Comparison of ENCODE assay signal across 35 cellular contexts in genomic region chr10:15384154-15384553, GRCh38. TPM values are rescaled to one million over a fixed set of nuclear protein-coding genes. Genes with fewer than 3 reads are reported as not detected.
DNase-seq lines count a peak whose midpoint lies in the region; ATAC-seq, FAIRE-seq and TF ChIP-seq lines count a peak whose summit lies in the region.
"Had no signal": no experiment of that assay in that cellular context is flagged by ENCODE, and none has a peak within 500 bp of the region (broad histone marks: within the 10 kb centered on the region; RNA-seq: fewer than 3 reads in every experiment).

No MANE protein-coding gene starts in this region.

- H3K36me3 ChIP-seq in PC-3 (ENCODE audit: low read depth, low read length): no peaks in the 10 kb centered on the region
- no peaks in the 10 kb centered on the region for H3K36me3 ChIP-seq in psoas muscle (ENCODE audit: insufficient read depth in 1 of 2, low read depth in 1 of 2)
- no peaks in the 10 kb centered on the region for H3K36me3 ChIP-seq in osteoblast (ENCODE audit: insufficient read depth, low read length)
- H3K36me3 ChIP-seq: adrenal gland, HAP-1, neutrophil, prostate gland, sigmoid colon, thoracic aorta, uterus had no signal

- intact Hi-C loops in PC-3 (cut with micrococcal nuclease): no loop called here
- intact Hi-C loops in psoas muscle (cut with DNase I): no loop called here

- no peaks in the 10 kb centered on the region for H3K36me3 Mint-ChIP-seq in H9 (ENCODE audit: insufficient read depth in 1 of 3, low read depth in 3 of 3)
- H3K36me3 Mint-ChIP-seq: activated naive CD4-positive, alpha-beta T cell treated with anti-CD3 and anti-CD28 coated beads, Interleukin-2, amount 10 ng/mL, durations not matched to agents 7 days and 5 days; CD4-positive, alpha-beta memory T cell; mesothelial cell of epicardium had no signal

- no peak overlapping the region for H3T11ph ChIP-seq in H9 (ENCODE audit: low read length)

- H3K23ac ChIP-seq in H9 (ENCODE audit: insufficient read length, low read depth, low read length): no peak overlapping the region

- H3K9me2 ChIP-seq in PC-3 (replicated peaks; ENCODE audit: low read length): no peaks in the 10 kb centered on the region

- H2BK120ac ChIP-seq in H9 (ENCODE audit: low read depth, low read length, poor library complexity, severe bottlenecking): peak overlapping the region; percentile 52

- H3K4me2 ChIP-seq in A549: no peak overlapping the region
- no peak overlapping the region for H3K4me2 ChIP-seq in H9 (ENCODE audit: insufficient read depth, insufficient read length, low read length)
- H3K4me2 ChIP-seq in PC-3 (ENCODE audit: low read length): no peak overlapping the region
- no peak overlapping the region for H3K4me2 ChIP-seq in osteoblast (ENCODE audit: insufficient read depth, low read length)

- no peak for TF ChIP-seq EP300 in A549 (IDR thresholded peaks at IDR 0.05)

- H3K27me3 ChIP-seq in H9 (ENCODE audit: insufficient read depth, low read length) (no peaks in the 10 kb centered on the region), PC-3 (ENCODE audit: low read length) (no peaks in the 10 kb centered on the region), psoas muscle (ENCODE audit: insufficient read depth in 3 of 3, low read length in 2 of 3) (peaks cover 0 to 14% (median 2%) of the 10 kb centered on the region in 3 donors), osteoblast (ENCODE audit: insufficient read depth, low read length) (peaks cover 25% of the 10 kb centered on the region)
- H3K27me3 ChIP-seq: adrenal gland, sigmoid colon, uterus had no signal

- no peaks in the 10 kb centered on the region for H3F3A ChIP-seq in PC-3 (ENCODE audit: low read length, unreplicated experiment)

- no TSS peak for BruUV-seq in PC-3 (replicated peaks; lab: Mats Ljungman, UMichigan)

- H2BK15ac ChIP-seq in H9 (ENCODE audit: low read depth, low read length): no peak overlapping the region

- H3K9ac ChIP-seq in H9 (ENCODE audit: extremely low read depth, insufficient read length, low read length) (no peak overlapping the region), PC-3 (ENCODE audit: low read length) (no peak overlapping the region)

- no peak overlapping the region for H2BK20ac ChIP-seq in H9 (ENCODE audit: low read depth, low read length, poor library complexity, severe bottlenecking)

- no peak for TF ChIP-seq POLR2A in A549 (IDR thresholded peaks at IDR 0.05; ENCODE audit: low read length)

- TF ChIP-seq RAD21 in A549 (conservative IDR thresholded peaks at IDR 0.05 in 1 of 2, IDR thresholded peaks at IDR 0.05 in 1 of 2): no peak

- H3K4me3 Mint-ChIP-seq in H9: no peak overlapping the region
- H3K4me3 Mint-ChIP-seq: activated CD4-positive, alpha-beta memory T cell treated with anti-CD3 and anti-CD28 coated beads, Interleukin-2, amount 10 ng/mL, durations not matched to agents 7 days and 5 days; activated naive CD4-positive, alpha-beta T cell treated with anti-CD3 and anti-CD28 coated beads, Interleukin-2, amount 10 ng/mL, durations not matched to agents 7 days and 5 days; activated T-helper 1 cell treated with anti-CD3 and anti-CD28 coated beads, Interleukin-12 subunit alpha, Interleukin-12 subunit beta, Interleukin-2, Interleukin-4 antibody, amounts not matched to agents 30 ng/mL and 10 ng/mL and 1 ng/mL, durations not matched to agents 14 hours and 24 hours and 36 hours; CD4-positive, alpha-beta memory T cell; mesothelial cell of epicardium; naive thymus-derived CD4-positive, alpha-beta T cell; stimulated activated naive CD8-positive, alpha-beta T cell treated with anti-CD3 and anti-CD28 coated beads, Interleukin-15, amount 100 ng/mL, for 72 hours had no signal

- no peak overlapping the region for H4K5ac ChIP-seq in H9 (ENCODE audit: insufficient read length, low read depth, low read length)

- H2AK5ac ChIP-seq in H9 (ENCODE audit: insufficient read length, low read length): no peak overlapping the region

- no peak overlapping the region for H2BK5ac ChIP-seq in H9 (ENCODE audit: insufficient read length, low read length)

- no peak overlapping the region for H4K91ac ChIP-seq in H9 (ENCODE audit: insufficient read length, low read depth, low read length)

- DNase-seq in A549 (ENCODE audit: low read depth in 1 of 2, low spot score in 1 of 2) (no peak), H9 (no peak), PC-3 (peak; percentile 2), fibroblast of mammary gland (ENCODE audit: low read depth) (peak; percentile 11), germinal center (ENCODE audit: low spot score) (no peak), psoas muscle (no peak), osteoblast (ENCODE audit: insufficient read length, low spot score, missing footprints) (no peak), NCI-H345 treated with DMSO at 0.1 percent for 48 hours (lab: John Stamatoyannopoulos, UW; ENCODE audit: unreplicated experiment) (no peak)
- DNase-seq: activated CD4-positive, alpha-beta memory T cell treated with anti-CD3 and anti-CD28 coated beads, Interleukin-2, amount 10 ng/mL, durations not matched to agents 7 days and 5 days; activated CD8-positive, alpha-beta memory T cell treated with anti-CD3 and anti-CD28 coated beads, Interleukin-2, amount 50 U/mL, for 4 hours; activated naive CD4-positive, alpha-beta T cell treated with anti-CD3 and anti-CD28 coated beads, Interleukin-2, amount 10 ng/mL, durations not matched to agents 7 days and 5 days; adrenal gland; AML-193; CD4-positive, alpha-beta memory T cell; DMS 273 treated with DMSO at 0.1 percent for 48 hours; EL; left ventricle myocardium superior; naive thymus-derived CD4-positive, alpha-beta T cell; NCI-H1105; NCI-H187; NCI-H526 treated with DMSO at 0.1 percent for 48 hours; SHP77 treated with DMSO at 0.1 percent for 48 hours; sigmoid colon; stimulated activated CD4-positive, alpha-beta T cell treated with anti-CD3 and anti-CD28 coated beads, Interleukin-12 subunit alpha, Interleukin-12 subunit beta, amount 100 ng/mL, for 4 hours; stimulated activated CD4-positive, alpha-beta T cell treated with anti-CD3 and anti-CD28 coated beads, Interleukin-2, amount 100 ng/mL, for 48 hours; stimulated activated naive CD8-positive, alpha-beta T cell treated with anti-CD3 and anti-CD28 coated beads, Interleukin-15, amount 100 ng/mL, for 72 hours; uterus had no signal

- H3K23me2 ChIP-seq in H9 (ENCODE audit: insufficient read length, low read depth, low read length, poor library complexity, severe bottlenecking): no peaks in the 10 kb centered on the region

- FAIRE-seq in A549 (lab: Jason Lieb, UNC): no peak
- FAIRE-seq: islet of Langerhans had no signal

- H3K79me1 ChIP-seq in H9 (ENCODE audit: insufficient read depth, low read depth, low read length, poor library complexity, severe bottlenecking): no peaks in the 10 kb centered on the region

- CTCF ChIA-PET in A549 (lab: Yijun Ruan, JAX): interaction anchor here (1.1 kb wide), 1 partner anchor 12 kb away, joined by 3 read pairs; no protein-coding TSS in a partner anchor
- CTCF ChIA-PET in PC-3 (lab: Charles Lee): no interaction called here

- no peaks in the 10 kb centered on the region for H3K9me3 ChIP-seq in A549
- no peaks in the 10 kb centered on the region for H3K9me3 ChIP-seq in H9 (ENCODE audit: control insufficient read depth, low read depth, low read length)
- H3K9me3 ChIP-seq in PC-3 (ENCODE audit: low read length): no peaks in the 10 kb centered on the region
- no peaks in the 10 kb centered on the region for H3K9me3 ChIP-seq in psoas muscle
- H3K9me3 ChIP-seq in osteoblast (ENCODE audit: low read depth, low read length): no peaks in the 10 kb centered on the region
- H3K9me3 ChIP-seq: adrenal gland, HAP-1, neutrophil, prostate gland, sigmoid colon, thoracic aorta, uterus had no signal

- 44% methylated on average over 2 of the region's 2 CpGs for WGBS in A549 (ENCODE audit: missing lambda C conversion rate)
- WGBS in H9 (ENCODE audit: extremely low coverage, insufficient read length, low lambda C conversion rate): no CpG with 5 or more reads among the region's 2 CpGs
- WGBS in psoas muscle, 3 donors: 91 to 97% (median 93%) methylated on average over 2 of the region's 2 CpGs

- H3K4me1 ChIP-seq in A549 (peaks cover 6% of the 10 kb centered on the region; the same call in 2 of the 3 replicates), H9 (ENCODE audit: insufficient read depth, low read length) (no peaks in the 10 kb centered on the region), PC-3 (ENCODE audit: insufficient read depth, low read length) (no peaks in the 10 kb centered on the region), psoas muscle (no peaks in the 10 kb centered on the region), osteoblast (ENCODE audit: insufficient read depth, low read length) (no peaks in the 10 kb centered on the region)
- H3K4me1 ChIP-seq: adrenal gland, HAP-1, prostate gland, sigmoid colon, uterus had no signal

- POLR2A ChIA-PET in A549 (lab: Yijun Ruan, JAX) (no interaction called here), PC-3 (lab: Charles Lee; ENCODE audit: unreplicated experiment) (no interaction called here)

- H3K56ac ChIP-seq in H9 (ENCODE audit: insufficient read length, low read depth, low read length): no peak overlapping the region

- H3K27ac Mint-ChIP-seq in H9: no peak overlapping the region
- H3K27ac Mint-ChIP-seq: activated CD4-positive, alpha-beta memory T cell treated with anti-CD3 and anti-CD28 coated beads, Interleukin-2, amount 10 ng/mL, durations not matched to agents 7 days and 5 days; activated naive CD4-positive, alpha-beta T cell treated with anti-CD3 and anti-CD28 coated beads, Interleukin-2, amount 10 ng/mL, durations not matched to agents 7 days and 5 days; activated T-helper 1 cell treated with anti-CD3 and anti-CD28 coated beads, Interleukin-12 subunit alpha, Interleukin-12 subunit beta, Interleukin-2, Interleukin-4 antibody, amounts not matched to agents 30 ng/mL and 10 ng/mL and 1 ng/mL, durations not matched to agents 14 hours and 24 hours and 36 hours; CD4-positive, alpha-beta memory T cell; mesothelial cell of epicardium; naive thymus-derived CD4-positive, alpha-beta T cell; stimulated activated naive CD8-positive, alpha-beta T cell treated with anti-CD3 and anti-CD28 coated beads, Interleukin-15, amount 100 ng/mL, for 72 hours had no signal

- H3K4me1 Mint-ChIP-seq in H9: 0 out of 4 replicates have a peak, but pooled peaks cover 0 to 9% of the 10 kb centered on the region in 2 experiments
- H3K4me1 Mint-ChIP-seq: activated CD4-positive, alpha-beta memory T cell treated with anti-CD3 and anti-CD28 coated beads, Interleukin-2, amount 10 ng/mL, durations not matched to agents 7 days and 5 days; activated naive CD4-positive, alpha-beta T cell treated with anti-CD3 and anti-CD28 coated beads, Interleukin-2, amount 10 ng/mL, durations not matched to agents 7 days and 5 days; CD4-positive, alpha-beta memory T cell; stimulated activated naive CD8-positive, alpha-beta T cell treated with anti-CD3 and anti-CD28 coated beads, Interleukin-15, amount 100 ng/mL, for 72 hours had no signal

- H3K14ac ChIP-seq in H9 (ENCODE audit: insufficient read depth, low read length): no peak overlapping the region

- H3K18ac ChIP-seq in H9 (ENCODE audit: insufficient read length, low read depth, low read length): no peak overlapping the region

- H3K4me3 ChIP-seq in A549 (no peak overlapping the region), PC-3 (ENCODE audit: low read length) (no peak overlapping the region), fibroblast of mammary gland (ENCODE audit: control insufficient read depth, low read depth, low read length) (no peak overlapping the region), psoas muscle (no peak overlapping the region), osteoblast (ENCODE audit: insufficient read depth, low read length) (no peak overlapping the region)
- H3K4me3 ChIP-seq: adrenal gland, HAP-1, prostate gland, sigmoid colon, thoracic aorta, uterus had no signal

- H3K4ac ChIP-seq in H9 (ENCODE audit: low read depth, low read length): no peak overlapping the region

- H4K8ac ChIP-seq in H9 (replicated peaks; ENCODE audit: insufficient read length, low read depth, low read length): no peak overlapping the region

- H4K20me1 ChIP-seq in H9 (ENCODE audit: control insufficient read depth, insufficient read depth, insufficient read length) (no peaks in the 10 kb centered on the region), PC-3 (ENCODE audit: low read length) (no peaks in the 10 kb centered on the region), osteoblast (ENCODE audit: insufficient read depth, low read length) (no peaks in the 10 kb centered on the region)

- H2BK12ac ChIP-seq in H9 (ENCODE audit: insufficient read length, low read depth, low read length): no peak overlapping the region

- H3K27ac ChIP-seq in A549 (no peak overlapping the region), H9 (ENCODE audit: insufficient read length, low read depth, low read length) (no peak overlapping the region), PC-3 (ENCODE audit: low read length) (no peak overlapping the region), psoas muscle (no peak overlapping the region), osteoblast (ENCODE audit: low read depth, low read length) (no peak overlapping the region)
- H3K27ac ChIP-seq: adrenal gland, neutrophil, prostate gland, sigmoid colon, thoracic aorta, uterus had no signal

- TF ChIP-seq CTCF in A549 (IDR thresholded peaks at IDR 0.05) (no peak), H9 (conservative IDR thresholded peaks at IDR 0.05) (no peak), PC-3 (conservative IDR thresholded peaks at IDR 0.05; ENCODE audit: low read depth, low read length) (no peak), fibroblast of mammary gland (conservative IDR thresholded peaks at IDR 0.05; ENCODE audit: control insufficient read depth, insufficient read depth, low read depth, low read length) (no peak), psoas muscle (IDR thresholded peaks at IDR 0.05) (no peak), osteoblast (IDR thresholded peaks at IDR 0.05; ENCODE audit: extremely low read depth, low read depth, low read length) (no peak)

- ATAC-seq in A549 (peak in 1 of 2 experiments; percentile 47; a peak in 4 of 6 replicates), PC-3 (no peak), psoas muscle (no peak)
- ATAC-seq: left ventricle myocardium superior; naive thymus-derived CD4-positive, alpha-beta T cell; Panc1; stimulated activated naive CD8-positive, alpha-beta T cell treated with anti-CD3 and anti-CD28 coated beads, Interleukin-15, amount 100 ng/mL, for 72 hours had no signal

- H2AFZ ChIP-seq in H9 (ENCODE audit: low read length): no peak overlapping the region
- no peak overlapping the region for H2AFZ ChIP-seq in PC-3 (ENCODE audit: low read length)
- no peak overlapping the region for H2AFZ ChIP-seq in osteoblast (ENCODE audit: low read length)

- H3K9me3 Mint-ChIP-seq in H9: no peaks in the 10 kb centered on the region
- H3K9me3 Mint-ChIP-seq: activated CD4-positive, alpha-beta memory T cell treated with anti-CD3 and anti-CD28 coated beads, Interleukin-2, amount 10 ng/mL, durations not matched to agents 7 days and 5 days; activated naive CD4-positive, alpha-beta T cell treated with anti-CD3 and anti-CD28 coated beads, Interleukin-2, amount 10 ng/mL, durations not matched to agents 7 days and 5 days; activated T-helper 1 cell treated with anti-CD3 and anti-CD28 coated beads, Interleukin-12 subunit alpha, Interleukin-12 subunit beta, Interleukin-2, Interleukin-4 antibody, amounts not matched to agents 30 ng/mL and 10 ng/mL and 1 ng/mL, durations not matched to agents 14 hours and 24 hours and 36 hours; mesothelial cell of epicardium; stimulated activated naive CD8-positive, alpha-beta T cell treated with anti-CD3 and anti-CD28 coated beads, Interleukin-15, amount 100 ng/mL, for 72 hours had no signal

- peaks cover 7% of the 10 kb centered on the region for H3K27me3 Mint-ChIP-seq in H9 (ENCODE audit: low read depth)

- H3K79me2 ChIP-seq in H9 (ENCODE audit: insufficient read depth, low read length): no peaks in the 10 kb centered on the region
- no peaks in the 10 kb centered on the region for H3K79me2 ChIP-seq in PC-3 (ENCODE audit: low read length)
- H3K79me2 ChIP-seq in osteoblast (ENCODE audit: insufficient read depth, low read length): no peaks in the 10 kb centered on the region

RNA-seq across cellular contexts. Expression of gene FAM171A1, which starts 13.1 kb away (rescaled TPM):
- 13.8 and 15.2 TPM in 2 replicates for polyA plus RNA-seq in A549 (2011; rRNA removed)
- 17.0 and 20.2 TPM in 2 replicates for polyA plus RNA-seq in A549 (2012; cell fraction: cytosol; rRNA removed)
- polyA plus RNA-seq in A549 (2012; cell fraction: nucleus; rRNA removed): 13.9 and 15.1 TPM in 2 replicates
- polyA plus RNA-seq in A549 (2017; fragmentation: RNase III; extraction: RNeasy Plus Mini Kit Qiagen cat#74134 plus additional on column Dnase treatment): 15.2 to 17.0 TPM (median 16.5 TPM) in 3 replicates
- 12.9 and 13.6 TPM in 2 replicates for polyA minus RNA-seq in A549 (2011; rRNA and poly(A)+ RNA removed)
- 34.6 and 37.4 TPM in 2 replicates for total RNA-seq in H9 (2021)
- 10.4 and 10.7 TPM in 2 replicates for total RNA-seq in PC-3 (2014; rRNA removed)
- 10 to 100 TPM in 1 of 4 donors, 1 to 10 TPM in 3; 3.9 to 10.5 (median 5.9) TPM for total RNA-seq in psoas muscle
- polyA plus RNA-seq in psoas muscle: 1 to 10 TPM; 4.4 to 6.5 (median 4.5) TPM
- total RNA-seq in osteoblast: 25.0 and 28.9 TPM in 2 replicates

Comparison
In these comparisons a context has a peak if more than half of its experiments do, and no peak if none do; other contexts are left out.
1. DNase-seq: peak in PC-3 (single experiment) and fibroblast of mammary gland (single experiment); none in A549 (0 of 2), H9 (single experiment), germinal center (single experiment), psoas muscle (0 of 2), osteoblast (single experiment) and NCI-H345 treated with DMSO at 0.1 percent for 48 hours (single experiment).